ENCODE assay signal across 17 cellular contexts in the genomic region with DNA sequence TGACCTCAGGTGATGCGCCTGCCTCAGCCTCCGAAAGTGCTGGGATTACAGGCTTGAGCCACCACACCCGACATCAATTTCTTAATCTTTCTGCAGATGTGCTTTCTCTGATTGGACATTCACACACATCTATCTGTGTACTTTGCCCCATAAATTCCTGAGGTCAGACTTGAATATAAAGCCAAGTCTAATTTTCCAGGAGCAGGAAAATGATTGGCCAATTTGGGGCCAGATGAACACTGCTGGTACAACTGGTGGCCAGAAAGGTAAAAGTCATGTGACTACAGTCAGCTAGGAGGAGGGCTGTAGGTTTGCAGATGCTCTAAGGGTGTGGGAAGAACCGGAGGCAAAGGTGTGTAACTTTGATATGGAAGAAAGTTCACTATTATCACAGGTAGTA.
"Had no signal": no experiment of that assay in that cellular context is flagged by ENCODE, and none has a peak within 500 bp of the region (broad histone marks: within the 10 kb centered on the region; RNA-seq: fewer than 3 reads in every experiment).

No MANE protein-coding gene starts in this region.

- H3K27me3 ChIP-seq: brain microvascular endothelial cell, gastroesophageal sphincter, heart right ventricle, pancreas, thyroid gland, uterus had no signal

- DNase-seq: activated effector memory CD4-positive, alpha-beta T cell treated with Interleukin-2 at 50 U/mL for 16 hours; brain microvascular endothelial cell; effector memory CD4-positive, alpha-beta T cell; heart right ventricle; left cardiac atrium; lower lobe of right lung; naive B cell; pancreas; T-cell; T-helper 9 cell; thyroid gland; uterus had no signal

- H3K36me3 ChIP-seq: brain microvascular endothelial cell, pancreas, thyroid gland, uterus had no signal

- H3K9me3 ChIP-seq: gastroesophageal sphincter, heart right ventricle, lower lobe of right lung, pancreas, thyroid gland, uterus had no signal

- ATAC-seq: activated CD4-positive, CD25-positive, alpha-beta regulatory T cell treated with anti-CD3 and anti-CD28 coated beads, Interleukin-2, amount 50 U/mL, for 24 hours; activated naive CD4-positive, alpha-beta T cell treated with anti-CD3 and anti-CD28 coated beads, Interleukin-2, amount 50 U/mL, for 72 hours; gastroesophageal sphincter; heart right ventricle; left cardiac atrium; lower lobe of right lung; pancreas; stimulated activated effector memory CD8-positive, alpha-beta T cell treated with anti-CD3 and anti-CD28 coated beads, Interleukin-12 subunit alpha, Interleukin-12 subunit beta, amount 100 ng/mL, for 72 hours; T-cell had no signal

- H3K27ac Mint-ChIP-seq: dendritic cell treated with granulocyte-macrophage colony-stimulating factor and Interleukin-4, amounts not matched to agents 40 ng/mL and 50 ng/mL, for 4 days had no signal

- H3K27me3 Mint-ChIP-seq: dendritic cell treated with granulocyte-macrophage colony-stimulating factor and Interleukin-4, amounts not matched to agents 40 ng/mL and 50 ng/mL, for 4 days; naive B cell; T-cell had no signal

- H3K4me3 ChIP-seq: gastroesophageal sphincter, heart right ventricle, lower lobe of right lung, pancreas, thyroid gland, uterus had no signal

- H3K9me3 Mint-ChIP-seq: activated naive CD4-positive, alpha-beta T cell treated with anti-CD3 and anti-CD28 coated beads, Interleukin-2, amount 50 U/mL, for 72 hours; dendritic cell treated with granulocyte-macrophage colony-stimulating factor and Interleukin-4, amounts not matched to agents 40 ng/mL and 50 ng/mL, for 4 days; naive B cell; stimulated activated effector memory CD8-positive, alpha-beta T cell treated with anti-CD3 and anti-CD28 coated beads, Interleukin-12 subunit alpha, Interleukin-12 subunit beta, amount 100 ng/mL, for 72 hours; T-cell had no signal

- H3K27ac ChIP-seq: brain microvascular endothelial cell, gastroesophageal sphincter, heart right ventricle, lower lobe of right lung, pancreas, thyroid gland, uterus had no signal

- H3K4me3 Mint-ChIP-seq: dendritic cell treated with granulocyte-macrophage colony-stimulating factor and Interleukin-4, amounts not matched to agents 40 ng/mL and 50 ng/mL, for 4 days; stimulated activated effector memory CD8-positive, alpha-beta T cell treated with anti-CD3 and anti-CD28 coated beads, Interleukin-12 subunit alpha, Interleukin-12 subunit beta, amount 100 ng/mL, for 72 hours had no signal

- FAIRE-seq: pancreas had no signal
